In genomic region chr9:33166263-33167083, GRCh38 we compare ENCODE assay signal across 8 cellular contexts. TPM values are rescaled to one million over a fixed set of nuclear protein-coding genes. Genes with fewer than 3 reads are reported as not detected.
DNase-seq lines count a peak whose midpoint lies in the region; ATAC-seq and TF ChIP-seq lines count a peak whose summit lies in the region.

No MANE protein-coding gene starts in this region.

- H3K36me3 ChIP-seq in endodermal cell (ENCODE audit: control insufficient read depth, insufficient read depth, low read length), result no peaks in the 10 kb centered on the region

- H3K36me3 Mint-ChIP-seq in activated CD4-positive, alpha-beta T cell treated with anti-CD3 and anti-CD28 coated beads, Interleukin-2, amount 10 ng/mL, durations not matched to agents 7 days and 5 days (ENCODE audit: low read depth), result peaks cover 15% of the 10 kb centered on the region
- H3K36me3 Mint-ChIP-seq in T-helper 1 cell treated with Interleukin-12 subunit alpha and Interleukin-12 subunit beta and Interleukin-4 antibody, amounts not matched to agents 30 μg/mL and 1 μg/mL, for 36 hours (ENCODE audit: low read depth), result peaks cover 17% of the 10 kb centered on the region
- H3K36me3 Mint-ChIP-seq in endodermal cell (ENCODE audit: low read depth) (no peaks in the 10 kb centered on the region), naive B cell (no peaks in the 10 kb centered on the region)

- no peak for TF ChIP-seq CTCF in endodermal cell (conservative IDR thresholded peaks at IDR 0.05)

- H3K4me1 Mint-ChIP-seq in activated CD4-positive, alpha-beta T cell treated with anti-CD3 and anti-CD28 coated beads, Interleukin-2, amount 10 ng/mL, durations not matched to agents 7 days and 5 days, result peaks cover 65% of the 10 kb centered on the region
- H3K4me1 Mint-ChIP-seq in T-helper 1 cell treated with Interleukin-12 subunit alpha and Interleukin-12 subunit beta and Interleukin-4 antibody, amounts not matched to agents 30 μg/mL and 1 μg/mL, for 36 hours (ENCODE audit: low read depth), result peaks cover 62% of the 10 kb centered on the region
- H3K4me1 Mint-ChIP-seq in endodermal cell (peaks cover 67% of the 10 kb centered on the region), naive B cell (peaks cover 61 to 80% (median 74%) of the 10 kb centered on the region in 3 donors)

- peak overlapping the region; percentile 87 for H3K4me3 Mint-ChIP-seq in activated CD4-positive, alpha-beta T cell treated with anti-CD3 and anti-CD28 coated beads, Interleukin-2, amount 10 ng/mL, durations not matched to agents 7 days and 5 days
- peak overlapping the region; percentile 94 for H3K4me3 Mint-ChIP-seq in T-helper 1 cell treated with Interleukin-12 subunit alpha and Interleukin-12 subunit beta and Interleukin-4 antibody, amounts not matched to agents 30 μg/mL and 1 μg/mL, for 36 hours
- H3K4me3 Mint-ChIP-seq in endodermal cell (peak overlapping the region; percentile 81), naive B cell (peak overlapping the region; percentile 92 to 100 (median 95))

- H3K27ac Mint-ChIP-seq in activated CD4-positive, alpha-beta T cell treated with anti-CD3 and anti-CD28 coated beads, Interleukin-2, amount 10 ng/mL, durations not matched to agents 7 days and 5 days, result peak overlapping the region; percentile 94
- peak overlapping the region; percentile 91 for H3K27ac Mint-ChIP-seq in T-helper 1 cell treated with Interleukin-12 subunit alpha and Interleukin-12 subunit beta and Interleukin-4 antibody, amounts not matched to agents 30 μg/mL and 1 μg/mL, for 36 hours
- H3K27ac Mint-ChIP-seq in endodermal cell, result peak overlapping the region; percentile 87
- peak overlapping the region; percentile 94 to 98 (median 97) for H3K27ac Mint-ChIP-seq in naive B cell

- peak; percentile 14 for DNase-seq in activated CD4-positive, alpha-beta T cell treated with anti-CD3 and anti-CD28 coated beads, Interleukin-2, amount 10 ng/mL, durations not matched to agents 7 days and 5 days
- no peak for DNase-seq in activated CD4-positive, alpha-beta T cell treated with anti-CD3 and anti-CD28 coated beads, Interleukin-2, amount 50 U/mL, for 4 hours
- DNase-seq in endodermal cell, result no peak
- DNase-seq in naive B cell, result no peak
- DNase-seq in superior temporal gyrus (ENCODE audit: extremely low spot score), result no peak

- CTCF ChIA-PET in activated CD4-positive, alpha-beta T cell treated with anti-CD3 and anti-CD28 coated beads, Interleukin-2, amount 10 ng/mL, durations not matched to agents 7 days and 5 days (lab: Charles Lee), result interaction anchor here (0.7 to 2.2 kb wide), 4 partner anchors 12 to 34 kb away, joined by 3 to 5 read pairs (median 4); no protein-coding TSS in a partner anchor

- no peaks in the 10 kb centered on the region for H3K27me3 ChIP-seq in endodermal cell (ENCODE audit: control insufficient read depth, insufficient read depth, low read length, poor library complexity, severe bottlenecking)

- H3K9me3 Mint-ChIP-seq in activated CD4-positive, alpha-beta T cell treated with anti-CD3 and anti-CD28 coated beads, Interleukin-2, amount 10 ng/mL, durations not matched to agents 7 days and 5 days, result no peaks in the 10 kb centered on the region
- H3K9me3 Mint-ChIP-seq in T-helper 1 cell treated with Interleukin-12 subunit alpha and Interleukin-12 subunit beta and Interleukin-4 antibody, amounts not matched to agents 30 μg/mL and 1 μg/mL, for 36 hours, result no peaks in the 10 kb centered on the region
- H3K9me3 Mint-ChIP-seq in endodermal cell, result no peaks in the 10 kb centered on the region
- no peaks in the 10 kb centered on the region for H3K9me3 Mint-ChIP-seq in naive B cell

- peaks cover 31% of the 10 kb centered on the region for H3K4me1 ChIP-seq in endodermal cell (ENCODE audit: control insufficient read depth, insufficient read depth, low read length)

- no peaks in the 10 kb centered on the region for H3K27me3 Mint-ChIP-seq in activated CD4-positive, alpha-beta T cell treated with anti-CD3 and anti-CD28 coated beads, Interleukin-2, amount 10 ng/mL, durations not matched to agents 7 days and 5 days
- H3K27me3 Mint-ChIP-seq in T-helper 1 cell treated with Interleukin-12 subunit alpha and Interleukin-12 subunit beta and Interleukin-4 antibody, amounts not matched to agents 30 μg/mL and 1 μg/mL, for 36 hours (ENCODE audit: low read depth), result no peaks in the 10 kb centered on the region
- H3K27me3 Mint-ChIP-seq in endodermal cell (ENCODE audit: insufficient read depth) (no peaks in the 10 kb centered on the region), naive B cell (no peaks in the 10 kb centered on the region)

- no peaks in the 10 kb centered on the region for H3K9me3 ChIP-seq in endodermal cell (ENCODE audit: control insufficient read depth, low read length)

- H3K9ac ChIP-seq in endodermal cell (ENCODE audit: extremely low read depth, low read length, poor library complexity, severe bottlenecking), result peak overlapping the region; percentile 86

- peak overlapping the region; percentile 93 for H3K4me3 ChIP-seq in endodermal cell (ENCODE audit: low read length)

- WGBS in endodermal cell (ENCODE audit: insufficient coverage in 1 of 2, insufficient read length in 1 of 2), 2 experiments, result 4 to 14% methylated on average over 12 to 51 of the region's 51 CpGs

- peak overlapping the region; percentile 27 for H3K27ac ChIP-seq in endodermal cell (ENCODE audit: low read depth, low read length)

- POLR2A ChIA-PET in activated CD4-positive, alpha-beta T cell treated with anti-CD3 and anti-CD28 coated beads, Interleukin-2, amount 10 ng/mL, durations not matched to agents 7 days and 5 days (lab: Charles Lee), result interaction anchor here (0.8 kb wide), 1 partner anchor 14 kb away, joined by 4 read pairs; no protein-coding TSS in a partner anchor

- ATAC-seq in HG03103 (IDR thresholded peaks at IDR 0.05; ENCODE audit: low read depth, unreplicated experiment), result peak; percentile 1
- peak in 1 of 2 donors; percentile 4 for ATAC-seq in naive B cell (ENCODE audit: low read depth in 2 of 2)
- no peak for ATAC-seq in GM18519 (IDR thresholded peaks at IDR 0.05; ENCODE audit: low FRiP score, unreplicated experiment)

RNA-seq across cellular contexts. Expression of gene B4GALT1, which starts 0.7 kb away (rescaled TPM):
- total RNA-seq in activated CD4-positive, alpha-beta T cell treated with anti-CD3 and anti-CD28 coated beads, Interleukin-2, amount 10 ng/mL, durations not matched to agents 7 days and 5 days, result 10 to 100 TPM; 38.8 to 42.4 TPM
- total RNA-seq in endodermal cell, result 10 to 100 TPM; 62.9 to 92.6 TPM
- 29.4 TPM for polyA plus RNA-seq in endodermal cell (2013, experiment 1 of 2)
- polyA plus RNA-seq in endodermal cell (2013, experiment 2 of 2), result 31.1 TPM
- polyA plus RNA-seq in naive B cell (ENCODE audit: low read depth in 6 of 6), result 100 to 1,000 TPM in 1 of 6 donors, 10 to 100 TPM in 5; 30.4 to 112 (median 72.8) TPM
